In genomic region chr2:106948550-106948949, GRCh38 we compare ENCODE assay signal across 22 cellular contexts.
DNase-seq lines count a peak whose midpoint lies in the region; ATAC-seq and TF ChIP-seq lines count a peak whose summit lies in the region.
"Had no signal": no experiment of that assay in that cellular context is flagged by ENCODE, and none has a peak within 500 bp of the region (broad histone marks: within the 10 kb centered on the region; RNA-seq: fewer than 3 reads in every experiment).

No MANE protein-coding gene starts in this region.

- no peaks in the 10 kb centered on the region for H3K23me2 ChIP-seq in H9 (ENCODE audit: insufficient read length, low read depth, low read length, poor library complexity, severe bottlenecking)

- H3K9me3 ChIP-seq in H9 (ENCODE audit: control insufficient read depth, low read depth, low read length) (no peaks in the 10 kb centered on the region), SK-N-MC (ENCODE audit: low read depth, low read length) (no peaks in the 10 kb centered on the region)
- H3K9me3 ChIP-seq: BE2C had no signal

- no peak overlapping the region for H3K4ac ChIP-seq in H9 (ENCODE audit: low read depth, low read length)

- H3K4me3 Mint-ChIP-seq in H9, result no peak overlapping the region
- H3K4me3 Mint-ChIP-seq in chondrocyte (ENCODE audit: unreplicated experiment), result no peak overlapping the region
- H3K4me3 Mint-ChIP-seq: CD14-positive monocyte; CD4-positive, alpha-beta memory T cell had no signal

- TF ChIP-seq CTCF in AG10803 (conservative IDR thresholded peaks at IDR 0.05; ENCODE audit: low read length) (no peak), H9 (conservative IDR thresholded peaks at IDR 0.05) (no peak), chondrocyte (IDR thresholded peaks at IDR 0.05) (no peak)

- H4K91ac ChIP-seq in H9 (ENCODE audit: insufficient read length, low read depth, low read length), result no peak overlapping the region

- H3K9ac ChIP-seq in H9 (ENCODE audit: extremely low read depth, insufficient read length, low read length) (no peak overlapping the region), SK-N-MC (ENCODE audit: insufficient read length) (no peak overlapping the region)
- H3K9ac ChIP-seq: BLaER1 treated with 17β-estradiol and CSF1 and Interleukin-3, amounts not matched to agents 10 nM and 100 nM had no signal

- no peak overlapping the region for H2BK15ac ChIP-seq in H9 (ENCODE audit: low read depth, low read length)

- H3K27me3 Mint-ChIP-seq in H9 (ENCODE audit: low read depth) (no peaks in the 10 kb centered on the region), chondrocyte (ENCODE audit: low read depth) (no peaks in the 10 kb centered on the region)

- H4K20me1 ChIP-seq in H9 (ENCODE audit: control insufficient read depth, insufficient read depth, insufficient read length), result no peaks in the 10 kb centered on the region
- H4K20me1 ChIP-seq: BLaER1 treated with 17β-estradiol and CSF1 and Interleukin-3, amounts not matched to agents 10 nM and 100 nM had no signal

- H3K36me3 Mint-ChIP-seq in H9 (ENCODE audit: insufficient read depth in 1 of 3, low read depth in 3 of 3) (peaks cover 0 to 3% (median 0%) of the 10 kb centered on the region in 3 experiments; a peak in 2 of 7 replicates), chondrocyte (ENCODE audit: low read depth) (peaks cover 6% of the 10 kb centered on the region)
- H3K36me3 Mint-ChIP-seq: CD14-positive monocyte; CD4-positive, alpha-beta memory T cell had no signal

- H2BK20ac ChIP-seq in H9 (ENCODE audit: low read depth, low read length, poor library complexity, severe bottlenecking), result no peak overlapping the region

- no peak overlapping the region for H3K4me2 ChIP-seq in H9 (ENCODE audit: insufficient read depth, insufficient read length, low read length)
- H3K4me2 ChIP-seq: BLaER1 treated with 17β-estradiol and CSF1 and Interleukin-3, amounts not matched to agents 10 nM and 100 nM had no signal

- H3K27ac ChIP-seq in H9 (ENCODE audit: insufficient read length, low read depth, low read length) (no peak overlapping the region), SK-N-MC (peak overlapping the region; percentile 90)
- H3K27ac ChIP-seq: 22Rv1; BLaER1 treated with 17β-estradiol and CSF1 and Interleukin-3, amounts not matched to agents 10 nM and 100 nM had no signal

- peak; percentile 35 for DNase-seq in AG10803 (ENCODE audit: low read depth)
- DNase-seq in H9, result no peak
- DNase-seq in SK-N-MC (ENCODE audit: low read depth, low spot score), result peak; percentile 52
- no peak for DNase-seq in chondrocyte (ENCODE audit: low spot score)
- no peak for DNase-seq in KG1 (lab: John Stamatoyannopoulos, UW)
- DNase-seq in G401 (ENCODE audit: low spot score), result no peak
- DNase-seq: AML-193; BE2C; Calu3; CD4-positive, alpha-beta memory T cell; COR-L47; DMS153; DND-41; EL; GF-D8; GOT3; HCEC 1CT had no signal

- H3K27me3 ChIP-seq in H9 (ENCODE audit: insufficient read depth, low read length), result no peaks in the 10 kb centered on the region
- H3K27me3 ChIP-seq: BE2C; BLaER1 treated with 17β-estradiol and CSF1 and Interleukin-3, amounts not matched to agents 10 nM and 100 nM had no signal

- no peak overlapping the region for H2BK12ac ChIP-seq in H9 (ENCODE audit: insufficient read length, low read depth, low read length)

- no peaks in the 10 kb centered on the region for H3K79me1 ChIP-seq in H9 (ENCODE audit: insufficient read depth, low read depth, low read length, poor library complexity, severe bottlenecking)

- H3K4me1 Mint-ChIP-seq in H9 (peaks cover 2 to 3% of the 10 kb centered on the region in 2 experiments; a peak in 3 of 4 replicates), chondrocyte (ENCODE audit: low read depth) (peaks cover 46% of the 10 kb centered on the region)
- H3K4me1 Mint-ChIP-seq: CD14-positive monocyte; CD4-positive, alpha-beta memory T cell had no signal

- no peaks in the 10 kb centered on the region; the same call in 1 of the 2 replicates for H3K36me3 ChIP-seq in SK-N-MC (ENCODE audit: insufficient read depth, low read length)
- H3K36me3 ChIP-seq: BE2C; BLaER1 treated with 17β-estradiol and CSF1 and Interleukin-3, amounts not matched to agents 10 nM and 100 nM had no signal

- H2BK120ac ChIP-seq in H9 (ENCODE audit: low read depth, low read length, poor library complexity, severe bottlenecking), result no peak overlapping the region

- no peak overlapping the region for H3K14ac ChIP-seq in H9 (ENCODE audit: insufficient read depth, low read length)

- no peak overlapping the region for H2AK5ac ChIP-seq in H9 (ENCODE audit: insufficient read length, low read length)

- H4K5ac ChIP-seq in H9 (ENCODE audit: insufficient read length, low read depth, low read length), result no peak overlapping the region

- H2AFZ ChIP-seq in H9 (ENCODE audit: low read length), result peak overlapping the region; percentile 14

- no peak overlapping the region for H3K18ac ChIP-seq in H9 (ENCODE audit: insufficient read length, low read depth, low read length)

- H3K56ac ChIP-seq in H9 (ENCODE audit: insufficient read length, low read depth, low read length), result no peak overlapping the region

- no peak overlapping the region for H3K23ac ChIP-seq in H9 (ENCODE audit: insufficient read length, low read depth, low read length)

- H3K9me3 Mint-ChIP-seq in H9 (peaks cover 0 to 5% of the 10 kb centered on the region in 2 experiments; a peak in 2 of 5 replicates), chondrocyte (ENCODE audit: low read depth) (peaks cover 28% of the 10 kb centered on the region)

- H3K79me2 ChIP-seq in H9 (ENCODE audit: insufficient read depth, low read length), result no peaks in the 10 kb centered on the region

- no peak overlapping the region for H3K4me3 ChIP-seq in AG10803 (ENCODE audit: low read length)
- H3K4me3 ChIP-seq in SK-N-MC, result peak overlapping the region; percentile 33
- H3K4me3 ChIP-seq: BLaER1 treated with 17β-estradiol and CSF1 and Interleukin-3, amounts not matched to agents 10 nM and 100 nM had no signal

- in situ Hi-C loops in G401 (cut with HindIII; ENCODE audit: low sequenced_read_pairs), result no loop called here

- ATAC-seq in esophagus mucosa (no peak), HG03108 (IDR thresholded peaks at IDR 0.05; ENCODE audit: unreplicated experiment) (no peak)

- H3T11ph ChIP-seq in H9 (ENCODE audit: low read length), result no peak overlapping the region

- no peak overlapping the region for H4K8ac ChIP-seq in H9 (replicated peaks; ENCODE audit: insufficient read length, low read depth, low read length)

- no peaks in the 10 kb centered on the region for H3K4me1 ChIP-seq in H9 (ENCODE audit: insufficient read depth, low read length)
- H3K4me1 ChIP-seq: BE2C; BLaER1 treated with 17β-estradiol and CSF1 and Interleukin-3, amounts not matched to agents 10 nM and 100 nM had no signal

- no peak overlapping the region for H3K27ac Mint-ChIP-seq in H9
- H3K27ac Mint-ChIP-seq in chondrocyte (ENCODE audit: unreplicated experiment), result peak overlapping the region; percentile 53
- H3K27ac Mint-ChIP-seq: CD14-positive monocyte; CD4-positive, alpha-beta memory T cell had no signal

- no peak overlapping the region for H2BK5ac ChIP-seq in H9 (ENCODE audit: insufficient read length, low read length)

Comparison
In these comparisons a context has a peak if more than half of its experiments do, and no peak if none do; other contexts are left out.
1. DNase-seq: peak in AG10803 (single experiment) and SK-N-MC (single experiment); none in H9 (single experiment), chondrocyte (single experiment), KG1 (single experiment) and G401 (single experiment).